In genomic region chr9:134946663-134947062, GRCh38 we compare ENCODE assay signal across 2 cellular contexts.
TF ChIP-seq lines count a peak whose summit lies in the region.

No MANE protein-coding gene starts in this region.

TF ChIP-seq in HEK293, 187 proteins besides CTCF, POLR2A, EP300 and RAD21:
- TF ChIP-seq SP2 (tag by site-specific recombination; IDR thresholded peaks at IDR 0.05) (no peak), ZNF146 (tag by site-specific recombination; IDR thresholded peaks at IDR 0.05) (no peak), ZNF18 (tag by site-specific recombination; IDR thresholded peaks at IDR 0.05) (peak; percentile 100)

TF ChIP-seq in K562, 482 proteins besides CTCF, POLR2A, EP300 and RAD21:
- TF ChIP-seq JUN (IDR thresholded peaks at IDR 0.05; ENCODE audit: borderline replicate concordance, low read depth, low read length) (no peak), JUN (CRISPR knock-in tag; IDR thresholded peaks at IDR 0.05; ENCODE audit: borderline replicate concordance) (no peak)
